18 cellular contexts compared by ENCODE assay signal in the genomic region with DNA sequence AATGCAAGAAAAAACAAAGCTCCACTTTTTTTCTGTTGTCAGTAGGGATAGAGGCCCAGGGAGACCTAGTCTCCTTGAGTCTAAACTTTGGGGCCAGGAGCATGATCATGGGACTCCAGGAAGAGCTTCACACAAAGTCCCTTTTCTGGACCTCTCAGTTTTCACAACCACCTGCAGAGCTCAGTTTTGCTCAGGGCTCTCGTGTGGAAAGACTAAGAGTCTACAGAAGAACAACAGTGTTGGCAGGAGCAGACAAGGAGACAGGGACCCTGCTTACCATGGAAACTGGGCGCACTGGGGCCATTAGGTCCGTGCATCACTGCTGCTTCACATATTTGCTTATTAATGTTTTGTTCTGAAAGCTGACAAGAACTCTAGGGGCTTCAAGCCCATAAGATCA.
"Had no signal": no experiment of that assay in that cellular context is flagged by ENCODE, and none has a peak within 500 bp of the region (broad histone marks: within the 10 kb centered on the region; RNA-seq: fewer than 3 reads in every experiment).

No MANE protein-coding gene starts in this region.

- H3K4me3 ChIP-seq: body of pancreas, gastroesophageal sphincter, left lung, thoracic aorta had no signal

- H3K9me3 ChIP-seq: body of pancreas, gastroesophageal sphincter, left lung, thoracic aorta had no signal

- H3K4me1 ChIP-seq: left lung had no signal

- H3K27ac Mint-ChIP-seq: activated T-helper 17 cell treated with anti-CD3 and anti-CD28 coated beads, Interleukin-2, amount 50 U/mL, for 72 hours; effector memory CD8-positive, alpha-beta T cell; nephron; stimulated activated naive CD8-positive, alpha-beta T cell treated with anti-CD3 and anti-CD28 coated beads, Interleukin-15, Interleukin-2, amounts not matched to agents 100 ng/mL and 50 ng/mL, for 24 hours had no signal

- H3K9me3 Mint-ChIP-seq: activated T-helper 17 cell treated with anti-CD3 and anti-CD28 coated beads, Interleukin-2, amount 50 U/mL, for 72 hours; effector memory CD8-positive, alpha-beta T cell; nephron had no signal

- H3K36me3 ChIP-seq: gastroesophageal sphincter, left lung, thoracic aorta, WERI-Rb-1 had no signal

- H3K4me1 Mint-ChIP-seq: activated T-helper 17 cell treated with anti-CD3 and anti-CD28 coated beads, Interleukin-2, amount 50 U/mL, for 72 hours; nephron had no signal

- ATAC-seq: activated T-helper 17 cell treated with anti-CD3 and anti-CD28 coated beads, Interleukin-2, amount 50 U/mL, for 72 hours; body of pancreas; effector memory CD8-positive, alpha-beta T cell; gastroesophageal sphincter; left lung had no signal

- DNase-seq: activated CD4-positive, alpha-beta T cell treated with anti-CD3 and anti-CD28 coated beads for 48 hours; activated CD8-positive, alpha-beta memory T cell treated with anti-CD3 and anti-CD28 coated beads for 24 hours; activated naive CD4-positive, alpha-beta T cell treated with anti-CD3 and anti-CD28 coated beads, Interleukin-2, amount 50 U/mL, for 16 hours; activated T-cell treated with anti-CD3 and anti-CD28 coated beads for 4 hours; body of pancreas; central memory CD4-positive, alpha-beta T cell; effector memory CD8-positive, alpha-beta T cell; islet precursor cell; left lung; mesenchymal stem cell; stimulated activated CD4-positive, alpha-beta T cell treated with anti-CD3 and anti-CD28 coated beads, Interleukin-4, amount 100 ng/mL, for 1 hour; stimulated activated CD8-positive, alpha-beta memory T cell treated with anti-CD3 and anti-CD28 coated beads, Interleukin-4, amount 100 ng/mL, for 48 hours; WERI-Rb-1 had no signal

- H3K27ac ChIP-seq: body of pancreas, left lung, thoracic aorta, WERI-Rb-1 had no signal

- H3K4me3 Mint-ChIP-seq: activated T-helper 17 cell treated with anti-CD3 and anti-CD28 coated beads, Interleukin-2, amount 50 U/mL, for 72 hours; effector memory CD8-positive, alpha-beta T cell; nephron; stimulated activated naive CD8-positive, alpha-beta T cell treated with anti-CD3 and anti-CD28 coated beads, Interleukin-15, Interleukin-2, amounts not matched to agents 100 ng/mL and 50 ng/mL, for 24 hours had no signal

- H3K27me3 ChIP-seq: body of pancreas, gastroesophageal sphincter, left lung had no signal

- H3K27me3 Mint-ChIP-seq: activated T-helper 17 cell treated with anti-CD3 and anti-CD28 coated beads, Interleukin-2, amount 50 U/mL, for 72 hours; effector memory CD8-positive, alpha-beta T cell; stimulated activated naive CD8-positive, alpha-beta T cell treated with anti-CD3 and anti-CD28 coated beads, Interleukin-15, Interleukin-2, amounts not matched to agents 100 ng/mL and 50 ng/mL, for 24 hours had no signal
